8 cellular contexts compared by ENCODE assay signal in the genomic region with DNA sequence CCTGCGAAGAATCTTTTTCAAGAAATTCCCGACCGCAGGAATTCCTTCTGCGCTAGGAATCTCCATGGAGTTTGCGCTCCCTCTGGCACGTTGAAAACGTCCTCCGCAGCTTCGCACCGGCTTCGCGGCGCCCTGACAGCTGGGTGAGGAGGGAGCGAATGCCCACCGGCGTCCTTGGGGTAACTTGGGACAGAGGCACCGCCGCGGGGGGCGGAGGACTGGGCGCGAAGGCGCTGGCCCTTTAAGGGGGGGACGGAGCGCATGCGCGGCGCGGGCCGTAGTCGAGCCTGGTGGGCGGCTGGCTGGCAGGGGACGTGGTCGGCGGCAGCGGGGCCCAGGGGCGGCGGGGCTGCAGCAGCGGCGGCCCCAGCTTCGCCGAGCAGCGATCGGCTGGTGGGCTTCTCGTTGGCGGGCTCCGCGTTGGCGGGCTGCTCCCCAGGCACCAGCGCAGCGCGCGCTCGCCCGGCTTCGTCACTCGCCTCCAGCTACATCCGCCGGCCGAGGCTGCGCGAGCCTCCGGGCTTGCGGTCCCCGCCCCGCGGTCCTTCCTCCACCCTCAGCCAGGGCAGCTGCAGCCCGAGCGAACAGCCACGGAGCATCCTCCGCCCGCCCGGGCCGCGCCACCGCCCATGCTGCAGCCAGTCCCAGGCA. TPM values are rescaled to one million over a fixed set of nuclear protein-coding genes. Genes with fewer than 3 reads are reported as not detected.
DNase-seq lines count a peak whose midpoint lies in the region; ATAC-seq and TF ChIP-seq lines count a peak whose summit lies in the region.

A gene (plus strand): TSS at position 271 of the 651 bp plus-strand sequence. CDS start 1,354 bp downstream, outside the sequence.

- no TSS peak for BruUV-seq in IMR-90 (replicated peaks; lab: Mats Ljungman, UMichigan)

- peak within 1 kb of the TSS; percentile 80 for H4K5ac ChIP-seq in IMR-90 (ENCODE audit: low read depth, low read length)

- H3K9me3 ChIP-seq in IMR-90 (ENCODE audit: control insufficient read depth, insufficient read depth, low read length): no peaks in the 10 kb centered on the region
- no peaks in the 10 kb centered on the region for H3K9me3 ChIP-seq in right cardiac atrium (ENCODE audit: control insufficient read depth, low read length)
- H3K9me3 ChIP-seq in prostate gland: no peaks in the 10 kb centered on the region
- no peaks in the 10 kb centered on the region for H3K9me3 ChIP-seq in aorta (ENCODE audit: control insufficient read depth, low read length)

- TF ChIP-seq RAD21 in IMR-90 (IDR thresholded peaks at IDR 0.05; ENCODE audit: low read length): no peak

- intact Hi-C loops in IMR-90 (cut with micrococcal nuclease) (loop anchor here (1.0 kb wide), 2 partner anchors 50 to 51 kb away; no protein-coding TSS in a partner anchor), right cardiac atrium (cut with DNase I) (loop anchor here in 1 of 4 donors (5.0 kb wide), 1 partner anchor 49 kb away; no protein-coding TSS in a partner anchor), prostate gland (cut with DNase I) (no loop called here), aorta (cut with DNase I) (no loop called here)

- peak within 1 kb of the TSS; percentile 74 for H4K91ac ChIP-seq in IMR-90 (ENCODE audit: insufficient read depth, low read depth, low read length)

- POLR2A ChIA-PET in IMR-90 (lab: Charles Lee; ENCODE audit: unreplicated experiment): no interaction called here

- peak within 1 kb of the TSS; percentile 87 for H3K4me3 ChIP-seq in IMR-90 (ENCODE audit: insufficient read depth, low read depth, low read length)
- H3K4me3 ChIP-seq in astrocyte of the cerebellum (ENCODE audit: low read depth, low read length): peak within 1 kb of the TSS; percentile 76
- peak within 1 kb of the TSS; percentile 70 for H3K4me3 ChIP-seq in right cardiac atrium (ENCODE audit: low read length)
- H3K4me3 ChIP-seq in prostate gland: peak within 1 kb of the TSS; percentile 59 to 63
- peak within 1 kb of the TSS; percentile 54 to 79 for H3K4me3 ChIP-seq in aorta (ENCODE audit: low read length in 2 of 2)

- peaks cover 6% of the 10 kb centered on the region; the same call in 1 of the 2 replicates for H3K9me1 ChIP-seq in IMR-90 (ENCODE audit: insufficient read depth, low read length)

- peak within 1 kb of the TSS; percentile 94 for H2AFZ ChIP-seq in IMR-90 (replicated peaks; ENCODE audit: low read length, poor library complexity)

- H3K14ac ChIP-seq in IMR-90 (replicated peaks; ENCODE audit: low read depth, low read length): 0 out of 2 replicates have a peak within 1 kb of the TSS, but pooled peaks have one; percentile 66

- dilution Hi-C loops in IMR-90 (cut with HindIII; ENCODE audit: low sequenced_read_pairs, unreplicated experiment): no loop called here

- no peaks in the 10 kb centered on the region; the same call in 1 of the 2 replicates for H3K27me3 ChIP-seq in IMR-90 (ENCODE audit: control insufficient read depth, insufficient read depth, low read length)
- no peaks in the 10 kb centered on the region for H3K27me3 ChIP-seq in right cardiac atrium (ENCODE audit: control insufficient read depth, insufficient read depth)
- H3K27me3 ChIP-seq in prostate gland (replicated peaks; ENCODE audit: insufficient read depth): no peaks in the 10 kb centered on the region
- H3K27me3 ChIP-seq in aorta (ENCODE audit: control insufficient read depth in 1 of 2, insufficient read depth in 2 of 2, low read length in 1 of 2): no peaks in the 10 kb centered on the region

- peaks cover 8% of the 10 kb centered on the region; the same call in 1 of the 2 replicates for H3K4me1 ChIP-seq in IMR-90 (ENCODE audit: control insufficient read depth, insufficient read depth, low read length)
- no peaks in the 10 kb centered on the region for H3K4me1 ChIP-seq in right cardiac atrium (ENCODE audit: control insufficient read depth, insufficient read depth, low read length)
- no peaks in the 10 kb centered on the region for H3K4me1 ChIP-seq in prostate gland (replicated peaks)
- H3K4me1 ChIP-seq in aorta (ENCODE audit: control insufficient read depth in 1 of 2, insufficient read depth in 2 of 2, low read length in 2 of 2): no peaks in the 10 kb centered on the region

- H3K36me3 ChIP-seq in IMR-90 (ENCODE audit: control insufficient read depth, insufficient read depth, low read length): no peaks in the 10 kb centered on the region
- H3K36me3 ChIP-seq in prostate gland: no peaks in the 10 kb centered on the region
- no peaks in the 10 kb centered on the region for H3K36me3 ChIP-seq in aorta (ENCODE audit: control insufficient read depth in 1 of 2, insufficient read depth in 2 of 2, low read length in 1 of 2)

- peak within 1 kb of the TSS; percentile 80 for H3K4ac ChIP-seq in IMR-90 (ENCODE audit: low read depth, low read length)

- H4K8ac ChIP-seq in IMR-90 (ENCODE audit: low read depth in 2 of 2, low read length in 2 of 2): peak within 1 kb of the TSS; percentile 92 to 98

- peak within 1 kb of the TSS; percentile 80 for H3K27ac ChIP-seq in IMR-90 (ENCODE audit: insufficient read depth, low read length)
- peak within 1 kb of the TSS; percentile 84 for H3K27ac ChIP-seq in right cardiac atrium (ENCODE audit: low read length)
- H3K27ac ChIP-seq in prostate gland: peak within 1 kb of the TSS; percentile 31 to 44
- H3K27ac ChIP-seq in aorta (ENCODE audit: low read depth in 1 of 2, low read length in 2 of 2): peak within 1 kb of the TSS in 1 of 2 donors; percentile 38

- 0 out of 2 replicates have a peak within 1 kb of the TSS, but pooled peaks have one; percentile 27 for H2BK20ac ChIP-seq in IMR-90 (ENCODE audit: low read depth, low read length)

- TF ChIP-seq POLR2A in IMR-90 (IDR thresholded peaks at IDR 0.05; ENCODE audit: low read depth, low read length): no peak
- no peak for TF ChIP-seq POLR2A in prostate gland (IDR thresholded peaks at IDR 0.05)

- no peaks in the 10 kb centered on the region for H4K20me1 ChIP-seq in IMR-90 (ENCODE audit: insufficient read depth, low read length)

- peak within 1 kb of the TSS; percentile 57; the same call in 1 of the 2 replicates for H2BK120ac ChIP-seq in IMR-90 (ENCODE audit: low read depth, low read length)

- peak within 1 kb of the TSS; percentile 69 for H2AK9ac ChIP-seq in IMR-90 (replicated peaks; ENCODE audit: low read depth, low read length, poor library complexity)

- CTCF ChIA-PET in IMR-90 (lab: Yijun Ruan, JAX): no interaction called here

- in situ Hi-C loops in IMR-90 (cut with MboI; ENCODE audit: low sequenced_read_pairs): no loop called here
- in situ Hi-C loops in astrocyte of the cerebellum (cut with HindIII; ENCODE audit: low sequenced_read_pairs): no loop called here

- no peaks in the 10 kb centered on the region for H3K79me1 ChIP-seq in IMR-90 (ENCODE audit: low read depth in 1 of 2, low read length in 2 of 2)

- H2BK5ac ChIP-seq in IMR-90 (ENCODE audit: low read depth, low read length, poor library complexity, severe bottlenecking): peak within 1 kb of the TSS; percentile 56

- peak within 1 kb of the TSS; percentile 97 for H3K4me2 ChIP-seq in IMR-90 (ENCODE audit: low read depth, low read length)

- TF ChIP-seq CTCF in IMR-90 (conservative IDR thresholded peaks at IDR 0.05; ENCODE audit: low read depth, low read length) (0 out of 2 replicates have a peak, but pooled peaks have one; percentile 6), astrocyte of the cerebellum (IDR thresholded peaks at IDR 0.05; ENCODE audit: low read depth, low read length, missing control alignments) (no peak), prostate gland (IDR thresholded peaks at IDR 0.05) (peak in 1 of 4 experiments; percentile 4)

- H3K18ac ChIP-seq in IMR-90 (ENCODE audit: low read depth, low read length): peak within 1 kb of the TSS; percentile 90

- 1% methylated on average over 43 of the region's 76 CpGs; no CpG with 5 or more reads in 1 of the 2 experiments for WGBS in IMR-90 (ENCODE audit: extremely low coverage in 2 of 2, insufficient read length in 1 of 2), 2 experiments
- WGBS in right cardiac atrium: under 1% methylated on average over 76 of the region's 76 CpGs
- under 1% methylated on average over 33 of the region's 76 CpGs for WGBS in prostate gland
- WGBS in aorta, 2 donors: 0 to 1% methylated on average over 45 to 76 of the region's 76 CpGs

- peak within 1 kb of the TSS; percentile 18; the same call in 1 of the 2 replicates for H3K56ac ChIP-seq in IMR-90 (ENCODE audit: extremely low read depth, insufficient read depth, low read length)

- ATAC-seq in GM21423 (IDR thresholded peaks at IDR 0.05; ENCODE audit: unreplicated experiment): peak; percentile 89
- peak; percentile 92 for ATAC-seq in IMR-90 (ENCODE audit: low read depth)
- ATAC-seq in right cardiac atrium: peak; percentile 74 to 76
- peak; percentile 86 for ATAC-seq in aorta (ENCODE audit: low FRiP score)

- peak within 1 kb of the TSS; percentile 40; the same call in 1 of the 2 replicates for H2AK5ac ChIP-seq in IMR-90 (ENCODE audit: low read depth, low read length)

- peak within 1 kb of the TSS; percentile 79; the same call in 1 of the 2 replicates for H3K23ac ChIP-seq in IMR-90 (ENCODE audit: low read depth, low read length)

- DNase-seq in DMS53 (lab: John Stamatoyannopoulos, UW) (peak; percentile 80), IMR-90 (peak; percentile 76), T-helper 1 cell (peak in 4 of 5 donors; percentile 15 to 69 (median 30)), astrocyte of the cerebellum (ENCODE audit: low read depth) (peak; percentile 13), right cardiac atrium (peak; percentile 84 to 94 (median 94)), prostate gland (ENCODE audit: low spot score) (peak; percentile 10), aorta (peak; percentile 83 to 92)

- H3K9ac ChIP-seq in IMR-90 (ENCODE audit: low read depth, low read length): peak within 1 kb of the TSS; percentile 84

- 0 out of 3 replicates have a peak within 1 kb of the TSS, but pooled peaks have one; percentile 44 for H2BK15ac ChIP-seq in IMR-90 (ENCODE audit: low read depth, low read length)

TF ChIP-seq in IMR-90, 13 proteins besides CTCF, POLR2A, EP300 and RAD21:
- TF ChIP-seq MAZ (IDR thresholded peaks at IDR 0.05; ENCODE audit: borderline replicate concordance, low read depth, low read length): peak; percentile 11; the same call in 1 of the 2 replicates
- TF ChIP-seq NFE2L2 (IDR thresholded peaks at IDR 0.05; ENCODE audit: low read depth, low read length): no peak

RNA-seq across cellular contexts. Expression of the gene that starts here (rescaled TPM):
- total RNA-seq in IMR-90 (2012; rRNA removed) (1.9 and 2.0 TPM in 2 replicates), right cardiac atrium (10 to 100 TPM; 27.6 to 85.2 (median 37.5) TPM), prostate gland (10 to 100 TPM in 1 of 2 donors, 1 to 10 TPM in 1; 2.1 to 19.8 TPM), aorta (10 to 100 TPM; 16.1 to 42.7 TPM)
- polyA plus RNA-seq in IMR-90 (2012; rRNA removed) (9.5 and 9.6 TPM in 2 replicates), right cardiac atrium (23.1 TPM), aorta (10 to 100 TPM; 13.6 to 26.9 TPM)
- 5.5 TPM in 2 replicates for polyA plus RNA-seq in IMR-90 (2012; cell fraction: cytosol; rRNA removed)
- 22.8 and 31.0 TPM in 2 replicates for polyA plus RNA-seq in IMR-90 (2012; cell fraction: nucleus; rRNA removed; ENCODE audit: low replicate concordance)

Comparison
In these comparisons a context has a peak if more than half of its experiments do, and no peak if none do; other contexts are left out.
1. DNase-seq: peak in every context shown above with its lines; median percentile 94 in right cardiac atrium; 88 in aorta; 80 in DMS53; 76 in IMR-90; 30 in T-helper 1 cell; 13 in astrocyte of the cerebellum; 10 in prostate gland.